In the genomic region with DNA sequence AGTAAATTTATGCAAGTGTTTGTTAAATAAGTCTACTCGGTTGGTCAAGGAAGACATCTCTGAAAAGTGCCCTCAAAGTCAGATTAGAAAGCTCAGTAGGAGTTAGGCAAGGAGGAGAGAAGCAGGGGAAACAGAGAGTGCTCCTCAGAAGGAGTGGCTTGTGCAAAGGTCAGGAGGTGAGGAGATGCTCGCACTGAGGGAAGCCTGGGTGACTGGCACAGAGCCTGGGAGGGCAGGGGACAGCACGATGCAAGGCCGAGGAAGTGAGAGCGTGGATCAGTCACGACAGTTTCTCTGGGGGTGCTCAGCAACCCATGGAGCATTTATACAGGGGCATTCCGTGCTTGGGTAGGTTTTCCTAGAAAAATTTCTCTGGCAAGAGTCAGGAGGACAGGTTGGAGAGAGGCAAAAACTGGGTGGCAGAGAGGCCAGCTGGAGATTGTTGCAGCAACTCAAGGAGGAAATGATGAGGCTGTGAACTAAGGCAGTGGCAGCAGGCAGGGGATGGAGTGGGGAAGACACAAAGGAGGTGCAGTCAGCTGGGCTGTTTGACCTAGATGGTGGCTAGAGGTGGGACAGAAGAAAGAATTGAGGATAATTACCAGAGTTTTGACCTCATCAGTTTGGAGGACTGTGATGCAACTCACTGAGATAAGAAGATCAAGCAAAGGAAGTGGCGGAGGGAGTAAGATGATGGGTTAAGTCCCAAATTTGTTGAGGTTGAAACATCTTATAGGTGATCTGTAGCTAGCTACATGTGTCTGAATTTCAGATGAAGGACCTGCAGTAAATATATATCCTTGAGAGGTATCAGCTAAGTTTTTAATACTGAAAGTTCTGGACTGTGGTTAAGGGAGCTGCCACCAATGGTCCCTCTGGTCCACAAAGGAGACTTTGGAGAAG, we compare ENCODE assay signal across 15 cellular contexts. TPM values are rescaled to one million over a fixed set of nuclear protein-coding genes. Genes with fewer than 3 reads are reported as not detected.
DNase-seq lines count a peak whose midpoint lies in the region; ATAC-seq and TF ChIP-seq lines count a peak whose summit lies in the region.
"Had no signal": no experiment of that assay in that cellular context is flagged by ENCODE, and none has a peak within 500 bp of the region (broad histone marks: within the 10 kb centered on the region; RNA-seq: fewer than 3 reads in every experiment).

No MANE protein-coding gene starts in this region.

- ATAC-seq in activated T-cell treated with anti-CD3 and anti-CD28 coated beads, Interleukin-2, amount 50 U/mL, for 72 hours (replicated peaks in 1 of 2): peak in 1 of 2 donors; percentile 20
- ATAC-seq in activated B cell treated with CpG ODN at 0.5 μM for 24 hours (ENCODE audit: low read depth) (peak; percentile 31), memory B cell (ENCODE audit: low read depth) (no peak), upper lobe of left lung (ENCODE audit: low FRiP score in 2 of 2) (peak; percentile 29 to 34), GM18873 (IDR thresholded peaks at IDR 0.05; ENCODE audit: low FRiP score, unreplicated experiment) (no peak)

- H3K9me3 Mint-ChIP-seq in activated T-cell treated with anti-CD3 and anti-CD28 coated beads, Interleukin-2, amount 50 U/mL, for 72 hours: no peaks in the 10 kb centered on the region
- no peaks in the 10 kb centered on the region for H3K9me3 Mint-ChIP-seq in activated B cell treated with CpG ODN at 0.5 μM for 24 hours
- H3K9me3 Mint-ChIP-seq in memory B cell: no peaks in the 10 kb centered on the region

- no peaks in the 10 kb centered on the region for H3K27me3 Mint-ChIP-seq in activated T-cell treated with anti-CD3 and anti-CD28 coated beads, Interleukin-2, amount 50 U/mL, for 72 hours (ENCODE audit: low read depth)
- no peaks in the 10 kb centered on the region for H3K27me3 Mint-ChIP-seq in activated B cell treated with CpG ODN at 0.5 μM for 24 hours
- no peaks in the 10 kb centered on the region for H3K27me3 Mint-ChIP-seq in memory B cell

- H3K36me3 Mint-ChIP-seq in activated T-cell treated with anti-CD3 and anti-CD28 coated beads, Interleukin-2, amount 50 U/mL, for 72 hours (ENCODE audit: insufficient read depth in 2 of 2): peaks cover 6 to 29% of the 10 kb centered on the region in 2 donors
- H3K36me3 Mint-ChIP-seq in activated B cell treated with CpG ODN at 0.5 μM for 24 hours (ENCODE audit: low read depth) (peaks cover 58% of the 10 kb centered on the region), memory B cell (peaks cover 14% of the 10 kb centered on the region)

- TF ChIP-seq POLR2A in upper lobe of left lung (IDR thresholded peaks at IDR 0.05): no peak

- peak overlapping the region; percentile 9 for H3K27ac Mint-ChIP-seq in activated T-cell treated with anti-CD3 and anti-CD28 coated beads, Interleukin-2, amount 50 U/mL, for 72 hours
- H3K27ac Mint-ChIP-seq in activated B cell treated with CpG ODN at 0.5 μM for 24 hours: peak overlapping the region; percentile 62
- H3K27ac Mint-ChIP-seq in memory B cell: peak overlapping the region; percentile 64

- H3K36me3 ChIP-seq in upper lobe of left lung: no peaks in the 10 kb centered on the region
- H3K36me3 ChIP-seq: HAP-1, Peyer's patch, vagina had no signal

- no peaks in the 10 kb centered on the region for H3K27me3 ChIP-seq in upper lobe of left lung
- H3K27me3 ChIP-seq: Peyer's patch, vagina had no signal

- POLR2A ChIA-PET in activated B cell treated with CpG ODN at 0.5 μM for 24 hours (lab: Charles Lee): interaction anchor here (0.6 to 1.5 kb wide), 5 partner anchors 15 to 51 kb away, joined by 3 to 4 read pairs (median 3); no protein-coding TSS in a partner anchor

- no peak for TF ChIP-seq CTCF in activated B cell treated with CpG ODN at 0.5 μM for 24 hours (IDR thresholded peaks at IDR 0.05)
- TF ChIP-seq CTCF in upper lobe of left lung (IDR thresholded peaks at IDR 0.05): no peak
- no peak for TF ChIP-seq CTCF in GM13976 (IDR thresholded peaks at IDR 0.05; ENCODE audit: borderline replicate concordance, control extremely low read depth, extremely low read depth, insufficient read depth, missing control alignments)

- peaks cover 7 to 19% (median 10%) of the 10 kb centered on the region in 4 donors for H3K4me1 ChIP-seq in upper lobe of left lung
- H3K4me1 ChIP-seq: HAP-1 had no signal

- intact Hi-C loops in activated B cell treated with CpG ODN at 0.5 μM for 24 hours (cut with micrococcal nuclease): no loop called here

- no peak overlapping the region for H3K27ac ChIP-seq in upper lobe of left lung
- H3K27ac ChIP-seq: Peyer's patch, vagina had no signal

- H3K4me3 Mint-ChIP-seq in activated T-cell treated with anti-CD3 and anti-CD28 coated beads, Interleukin-2, amount 50 U/mL, for 72 hours: peak overlapping the region; percentile 23 to 46
- H3K4me3 Mint-ChIP-seq in activated B cell treated with CpG ODN at 0.5 μM for 24 hours: peak overlapping the region; percentile 16
- H3K4me3 Mint-ChIP-seq in memory B cell: peak overlapping the region; percentile 15

- no peaks in the 10 kb centered on the region for H3K9me3 ChIP-seq in upper lobe of left lung
- H3K9me3 ChIP-seq: HAP-1, Peyer's patch, vagina had no signal

- no peak overlapping the region for H3K4me3 ChIP-seq in upper lobe of left lung
- H3K4me3 ChIP-seq: HAP-1, Peyer's patch, vagina had no signal

- CTCF ChIA-PET in activated B cell treated with CpG ODN at 0.5 μM for 24 hours (lab: Charles Lee): interaction anchor here (0.7 to 1.2 kb wide), 2 partner anchors 51 to 104 kb away, joined by 3 to 4 read pairs; no protein-coding TSS in a partner anchor

- H3K4me1 Mint-ChIP-seq in activated T-cell treated with anti-CD3 and anti-CD28 coated beads, Interleukin-2, amount 50 U/mL, for 72 hours (ENCODE audit: low read depth): peaks cover 66% of the 10 kb centered on the region
- H3K4me1 Mint-ChIP-seq in activated B cell treated with CpG ODN at 0.5 μM for 24 hours: peaks cover 50% of the 10 kb centered on the region
- H3K4me1 Mint-ChIP-seq in memory B cell: peaks cover 47% of the 10 kb centered on the region

- DNase-seq in activated T-cell treated with anti-CD3 and anti-CD28 coated beads, Interleukin-2, amount 50 U/mL, for 72 hours: no peak
- DNase-seq in activated T-cell treated with anti-CD3 and anti-CD28 coated beads, Interleukin-2, amount 50 U/mL, for 1 hour: no peak
- no peak for DNase-seq in activated B cell treated with CpG ODN at 0.5 μM for 24 hours
- DNase-seq in memory B cell (ENCODE audit: low spot score in 2 of 2): no peak
- DNase-seq in upper lobe of left lung: no peak
- DNase-seq in GM13976 (ENCODE audit: low spot score): no peak
- no peak for DNase-seq in RKO (ENCODE audit: low spot score)
- DNase-seq: amniotic stem cell; mammary epithelial cell; NCI-H1048; Peyer's patch; stimulated activated CD4-positive, alpha-beta T cell treated with anti-CD3 and anti-CD28 coated beads, Interleukin-15, amount 100 ng/mL, for 24 hours had no signal

- in situ Hi-C loops in GM13976 (cut with MboI; ENCODE audit: low sequenced_read_pairs, unreplicated experiment): no loop called here

- 63 to 81% methylated on average over 8 of the region's 8 CpGs for WGBS in upper lobe of left lung, 2 donors

- no peak for TF ChIP-seq EP300 in upper lobe of left lung (IDR thresholded peaks at IDR 0.05)

RNA-seq across cellular contexts. Expression of gene BCL2, which starts 52.4 kb away (rescaled TPM):
- total RNA-seq in activated T-cell treated with anti-CD3 and anti-CD28 coated beads, Interleukin-2, amount 50 U/mL, for 72 hours: 100 to 1,000 TPM in 1 of 2 donors, 10 to 100 TPM in 1; 98.3 to 133 TPM
- total RNA-seq in activated B cell treated with CpG ODN at 0.5 μM for 24 hours: 125 and 145 TPM in 2 replicates
- total RNA-seq in upper lobe of left lung: 10 to 100 TPM in 4 of 6 donors, 1 to 10 TPM in 2; 5.9 to 19.9 (median 11.4) TPM

Comparison
In these comparisons a context has a peak if more than half of its experiments do, and no peak if none do; other contexts are left out.
1. ATAC-seq: peak in activated B cell treated with CpG ODN at 0.5 μM for 24 hours (single experiment) and upper lobe of left lung (2 of 2); none in memory B cell (single experiment) and GM18873 (single experiment).
2. H3K27ac Mint-ChIP-seq: peak in every context shown above with its lines; median percentile 64 in memory B cell; 62 in activated B cell treated with CpG ODN at 0.5 μM for 24 hours; 9 in activated T-cell treated with anti-CD3 and anti-CD28 coated beads, Interleukin-2, amount 50 U/mL, for 72 hours.
3. Peak in every context shown above with its lines, with median percentiles within 50 percentile points of each other: H3K4me3 Mint-ChIP-seq.